ENCODE assay signal across 1 cellular context in the genomic region with DNA sequence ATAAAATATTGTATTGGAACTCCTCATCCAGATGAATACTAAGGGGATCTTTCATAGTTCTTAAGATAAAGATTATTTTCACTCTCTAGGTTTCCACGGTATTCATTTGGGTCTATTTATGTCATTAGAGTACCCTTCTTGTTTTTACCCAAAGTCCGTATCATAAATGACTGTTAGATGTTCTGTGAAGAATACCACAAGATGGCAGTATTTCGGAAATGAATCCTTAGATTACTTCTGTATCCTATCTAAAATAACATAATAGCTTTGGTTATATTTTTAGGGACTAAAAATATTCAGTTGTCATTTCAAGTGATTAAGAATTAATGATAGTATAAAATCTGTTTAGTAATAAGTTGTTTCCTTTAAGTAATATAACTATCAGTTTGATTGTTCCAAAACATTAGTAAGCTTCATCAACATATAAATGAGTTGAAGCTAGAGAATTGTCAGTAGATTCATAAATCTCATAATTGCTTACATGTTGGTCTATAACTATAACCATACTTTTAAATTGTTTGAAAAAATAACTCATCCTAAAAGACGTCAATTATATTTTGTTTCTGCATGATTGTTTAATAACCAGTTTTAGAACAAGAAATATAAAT.
TF ChIP-seq lines count a peak whose summit lies in the region.

No MANE protein-coding gene starts in this region.

TF ChIP-seq in GM23338, 12 proteins besides CTCF, POLR2A, EP300 and RAD21 (continued from another document):
- TF ChIP-seq, protein P1, sequence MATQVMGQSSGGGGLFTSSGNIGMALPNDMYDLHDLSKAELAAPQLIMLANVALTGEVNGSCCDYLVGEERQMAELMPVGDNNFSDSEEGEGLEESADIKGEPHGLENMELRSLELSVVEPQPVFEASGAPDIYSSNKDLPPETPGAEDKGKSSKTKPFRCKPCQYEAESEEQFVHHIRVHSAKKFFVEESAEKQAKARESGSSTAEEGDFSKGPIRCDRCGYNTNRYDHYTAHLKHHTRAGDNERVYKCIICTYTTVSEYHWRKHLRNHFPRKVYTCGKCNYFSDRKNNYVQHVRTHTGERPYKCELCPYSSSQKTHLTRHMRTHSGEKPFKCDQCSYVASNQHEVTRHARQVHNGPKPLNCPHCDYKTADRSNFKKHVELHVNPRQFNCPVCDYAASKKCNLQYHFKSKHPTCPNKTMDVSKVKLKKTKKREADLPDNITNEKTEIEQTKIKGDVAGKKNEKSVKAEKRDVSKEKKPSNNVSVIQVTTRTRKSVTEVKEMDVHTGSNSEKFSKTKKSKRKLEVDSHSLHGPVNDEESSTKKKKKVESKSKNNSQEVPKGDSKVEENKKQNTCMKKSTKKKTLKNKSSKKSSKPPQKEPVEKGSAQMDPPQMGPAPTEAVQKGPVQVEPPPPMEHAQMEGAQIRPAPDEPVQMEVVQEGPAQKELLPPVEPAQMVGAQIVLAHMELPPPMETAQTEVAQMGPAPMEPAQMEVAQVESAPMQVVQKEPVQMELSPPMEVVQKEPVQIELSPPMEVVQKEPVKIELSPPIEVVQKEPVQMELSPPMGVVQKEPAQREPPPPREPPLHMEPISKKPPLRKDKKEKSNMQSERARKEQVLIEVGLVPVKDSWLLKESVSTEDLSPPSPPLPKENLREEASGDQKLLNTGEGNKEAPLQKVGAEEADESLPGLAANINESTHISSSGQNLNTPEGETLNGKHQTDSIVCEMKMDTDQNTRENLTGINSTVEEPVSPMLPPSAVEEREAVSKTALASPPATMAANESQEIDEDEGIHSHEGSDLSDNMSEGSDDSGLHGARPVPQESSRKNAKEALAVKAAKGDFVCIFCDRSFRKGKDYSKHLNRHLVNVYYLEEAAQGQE (IDR thresholded peaks at IDR 0.05; ENCODE audit: unreplicated experiment): no peak
- no peak for TF ChIP-seq JUNB (IDR thresholded peaks at IDR 0.05; ENCODE audit: unreplicated experiment)
- TF ChIP-seq NANOG (IDR thresholded peaks at IDR 0.05; ENCODE audit: borderline replicate concordance): no peak
- TF ChIP-seq, protein P2, sequence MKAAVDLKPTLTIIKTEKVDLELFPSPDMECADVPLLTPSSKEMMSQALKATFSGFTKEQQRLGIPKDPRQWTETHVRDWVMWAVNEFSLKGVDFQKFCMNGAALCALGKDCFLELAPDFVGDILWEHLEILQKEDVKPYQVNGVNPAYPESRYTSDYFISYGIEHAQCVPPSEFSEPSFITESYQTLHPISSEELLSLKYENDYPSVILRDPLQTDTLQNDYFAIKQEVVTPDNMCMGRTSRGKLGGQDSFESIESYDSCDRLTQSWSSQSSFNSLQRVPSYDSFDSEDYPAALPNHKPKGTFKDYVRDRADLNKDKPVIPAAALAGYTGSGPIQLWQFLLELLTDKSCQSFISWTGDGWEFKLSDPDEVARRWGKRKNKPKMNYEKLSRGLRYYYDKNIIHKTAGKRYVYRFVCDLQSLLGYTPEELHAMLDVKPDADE (IDR thresholded peaks at IDR 0.05): no peak
- no peak for TF ChIP-seq ZNF331 (CRISPR knock-in tag; IDR thresholded peaks at IDR 0.05; ENCODE audit: low read depth)
- no peak for TF ChIP-seq STAT1 (IDR thresholded peaks at IDR 0.05; ENCODE audit: unreplicated experiment)
